ENCODE assay signal across 8 cellular contexts in genomic region chr16:57091200-57091989, GRCh38. TPM values are rescaled to one million over a fixed set of nuclear protein-coding genes. Genes with fewer than 3 reads are reported as not detected.
DNase-seq lines count a peak whose midpoint lies in the region; ATAC-seq and TF ChIP-seq lines count a peak whose summit lies in the region.

No MANE protein-coding gene starts in this region.

- peak; percentile 44 for DNase-seq in GM03348 (ENCODE audit: low spot score)
- DNase-seq in NT2/D1 (ENCODE audit: low read depth, low spot score) = no peak
- peak; percentile 58 for DNase-seq in dermis blood vessel endothelial cell
- peak; percentile 45 to 62 for DNase-seq in uterus
- no peak for DNase-seq in NCI-H1048 (lab: John Stamatoyannopoulos, UW)

- H3K27ac ChIP-seq in mesodermal cell (ENCODE audit: low read depth, low read length, severe bottlenecking) (peak overlapping the region; percentile 54), uterus (peak overlapping the region; percentile 89 to 91)

- H3K9me3 ChIP-seq in NT2/D1 (ENCODE audit: insufficient read depth, low read length) = no peaks in the 10 kb centered on the region
- H3K9me3 ChIP-seq in mesodermal cell (ENCODE audit: control insufficient read depth, low read length) = no peaks in the 10 kb centered on the region
- H3K9me3 ChIP-seq in uterus = no peaks in the 10 kb centered on the region

- H3K4me3 ChIP-seq in NT2/D1 (ENCODE audit: insufficient read length, low read depth) = peak overlapping the region; percentile 76
- H3K4me3 ChIP-seq in mesodermal cell (ENCODE audit: extremely low read depth, insufficient read depth, low read length, poor library complexity, severe bottlenecking) = peak overlapping the region; percentile 55
- H3K4me3 ChIP-seq in uterus = peak overlapping the region; percentile 39 to 67

- WGBS in mesodermal cell (ENCODE audit: insufficient coverage in 2 of 2), 2 experiments = 7 to 10% methylated on average over 22 to 25 of the region's 25 CpGs

- intact Hi-C loops in uterus (cut with DNase I; ENCODE audit: low total_unique reads) = loop anchor here (5.0 kb wide), 1 partner anchor 326 kb away; no protein-coding TSS in a partner anchor

- ATAC-seq in HG02759 (IDR thresholded peaks at IDR 0.05; ENCODE audit: unreplicated experiment) = no peak
- ATAC-seq in GM18907 (IDR thresholded peaks at IDR 0.05; ENCODE audit: unreplicated experiment) = no peak

- H3K36me3 ChIP-seq in NT2/D1 (ENCODE audit: insufficient read depth, insufficient read length, low read length) = peaks cover 15% of the 10 kb centered on the region
- H3K36me3 ChIP-seq in mesodermal cell (ENCODE audit: control insufficient read depth, insufficient read depth, low read length) = peaks cover 15% of the 10 kb centered on the region
- no peaks in the 10 kb centered on the region for H3K36me3 ChIP-seq in uterus

- TF ChIP-seq POLR2A in uterus (IDR thresholded peaks at IDR 0.05) = no peak

- TF ChIP-seq CTCF in uterus (IDR thresholded peaks at IDR 0.05) = no peak

- H3K27me3 ChIP-seq in NT2/D1 (ENCODE audit: insufficient read depth, insufficient read length) (no peaks in the 10 kb centered on the region), uterus (no peaks in the 10 kb centered on the region)

- H3K9ac ChIP-seq in NT2/D1 (ENCODE audit: insufficient read length, low read depth) = peak overlapping the region; percentile 94

- H3K4me1 ChIP-seq in NT2/D1 (ENCODE audit: insufficient read depth, insufficient read length) = peaks cover 18% of the 10 kb centered on the region
- peaks cover 11% of the 10 kb centered on the region for H3K4me1 ChIP-seq in mesodermal cell (ENCODE audit: control insufficient read depth, insufficient read depth, low read length, poor library complexity, severe bottlenecking)
- peaks cover 0 to 12% of the 10 kb centered on the region in 2 donors for H3K4me1 ChIP-seq in uterus

RNA-seq across cellular contexts. Expression of gene CPNE2, which starts 1.0 kb away (rescaled TPM):
- total RNA-seq in dermis blood vessel endothelial cell = 73.3 and 92.3 TPM in 2 replicates
- polyA plus RNA-seq in mesodermal cell (2013, experiment 1 of 2) = 78.9 TPM
- 68.7 TPM for polyA plus RNA-seq in mesodermal cell (2013, experiment 2 of 2)
- 10 to 100 TPM; 25.1 to 41.4 (median 40.6) TPM for total RNA-seq in uterus

Comparison
In these comparisons a context has a peak if more than half of its experiments do, and no peak if none do; other contexts are left out.
1. DNase-seq: peak in GM03348 (single experiment), dermis blood vessel endothelial cell (single experiment) and uterus (2 of 2); none in NT2/D1 (single experiment) and NCI-H1048 (single experiment).
2. Peak in every context shown above with its lines, with median percentiles within 50 percentile points of each other: H3K4me3 ChIP-seq.